In genomic region chr13:40788540-40789274, GRCh38 we compare ENCODE assay signal across 7 cellular contexts. TPM values are rescaled to one million over a fixed set of nuclear protein-coding genes. Genes with fewer than 3 reads are reported as not detected.
DNase-seq lines count a peak whose midpoint lies in the region; ATAC-seq and TF ChIP-seq lines count a peak whose summit lies in the region.
"Not testable (repeated sequence)": the region's sequence is repeated elsewhere in the genome, so short reads cannot be mapped to it uniquely, and the experiment has no call there.

No MANE protein-coding gene starts in this region.

- H3K9me2 ChIP-seq in GM23248 (ENCODE audit: insufficient read depth) = not testable (repeated sequence)

- intact Hi-C loops in left ventricle myocardium inferior (cut with micrococcal nuclease) = not testable (repeated sequence)

- peaks cover 13% of the 10 kb centered on the region for H3K79me2 ChIP-seq in GM23248 (ENCODE audit: insufficient read depth)

- not testable (repeated sequence) for DNase-seq in GM23248; NT2/D1 (ENCODE audit: low read depth, low spot score); activated CD8-positive, alpha-beta memory T cell treated with anti-CD3 and anti-CD28 coated beads, Interleukin-2, amount 10 ng/mL, durations not matched to agents 7 days and 5 days; choroid plexus epithelial cell (ENCODE audit: low read depth); left ventricle myocardium inferior

- 61% methylated on average over 18 of the region's 18 CpGs for WGBS in GM23248 (ENCODE audit: low coverage in 1 of 2, low lambda C conversion rate in 2 of 2, missing lambda C conversion rate in 2 of 2), 2 experiments

- peak overlapping the region; percentile 83 for H3K4me2 ChIP-seq in GM23248 (ENCODE audit: unreplicated experiment)

- H3F3A ChIP-seq in GM23248 (ENCODE audit: insufficient read depth) = peaks cover 27% of the 10 kb centered on the region

- peaks cover 50% of the 10 kb centered on the region for H3K4me1 Mint-ChIP-seq in activated CD8-positive, alpha-beta memory T cell treated with anti-CD3 and anti-CD28 coated beads, Interleukin-2, amount 10 ng/mL, durations not matched to agents 7 days and 5 days

- CTCF ChIA-PET in activated CD8-positive, alpha-beta memory T cell treated with anti-CD3 and anti-CD28 coated beads, Interleukin-2, amount 10 ng/mL, durations not matched to agents 7 days and 5 days (lab: Charles Lee) = interaction anchor here (0.9 to 4.3 kb wide), 7 partner anchors 9 to 272 kb away, joined by 3 to 44 read pairs (median 3); partner anchors contain the start of genes MRPS31 and WBP4

- H3K27ac Mint-ChIP-seq in activated CD8-positive, alpha-beta memory T cell treated with anti-CD3 and anti-CD28 coated beads, Interleukin-2, amount 10 ng/mL, durations not matched to agents 7 days and 5 days = peak overlapping the region; percentile 67

- H3K36me3 ChIP-seq in GM23248 (ENCODE audit: low read depth); NT2/D1 (ENCODE audit: insufficient read depth, insufficient read length, low read length); left ventricle myocardium inferior; mucosa of rectum (ENCODE audit: control insufficient read depth in 2 of 2, insufficient read depth in 2 of 2, low read length in 2 of 2); skeletal muscle tissue (ENCODE audit: control insufficient read depth in 3 of 3, insufficient read depth in 3 of 3, low read length in 3 of 3): not testable (repeated sequence)

- not testable (repeated sequence) for H3K27me3 ChIP-seq in GM23248 (replicated peaks; ENCODE audit: insufficient read depth); NT2/D1 (ENCODE audit: insufficient read depth, insufficient read length); left ventricle myocardium inferior (ENCODE audit: low read depth); mucosa of rectum (ENCODE audit: control insufficient read depth in 2 of 2, insufficient read depth in 2 of 2, low read length in 2 of 2); skeletal muscle tissue (ENCODE audit: control insufficient read depth in 3 of 3, insufficient read depth in 3 of 3, low read length in 3 of 3)

- ATAC-seq in activated CD8-positive, alpha-beta memory T cell treated with anti-CD3 and anti-CD28 coated beads, Interleukin-2, amount 10 ng/mL, durations not matched to agents 7 days and 5 days = not testable (repeated sequence)

- H3K27me3 Mint-ChIP-seq in activated CD8-positive, alpha-beta memory T cell treated with anti-CD3 and anti-CD28 coated beads, Interleukin-2, amount 10 ng/mL, durations not matched to agents 7 days and 5 days = not testable (repeated sequence)

- H3K9ac ChIP-seq in GM23248 = peak overlapping the region; percentile 86
- peak overlapping the region; percentile 85 for H3K9ac ChIP-seq in NT2/D1 (ENCODE audit: insufficient read length, low read depth)
- peak overlapping the region; percentile 84 to 88 for H3K9ac ChIP-seq in mucosa of rectum (ENCODE audit: low read depth in 1 of 2, low read length in 2 of 2)
- peak overlapping the region; percentile 71 to 87 (median 76) for H3K9ac ChIP-seq in skeletal muscle tissue (ENCODE audit: low read depth in 1 of 3, low read length in 3 of 3)

- H3K4me3 ChIP-seq in GM23248 (peak overlapping the region; percentile 83), NT2/D1 (ENCODE audit: insufficient read length, low read depth) (peak overlapping the region; percentile 51), choroid plexus epithelial cell (ENCODE audit: low read depth, low read length) (peak overlapping the region; percentile 70), left ventricle myocardium inferior (peak overlapping the region; percentile 75), mucosa of rectum (ENCODE audit: low read length in 2 of 2) (peak overlapping the region; percentile 75 to 79), skeletal muscle tissue (ENCODE audit: low read length in 3 of 3) (peak overlapping the region; percentile 66 to 86 (median 78))

- peak overlapping the region; percentile 73 for H3K4me3 Mint-ChIP-seq in activated CD8-positive, alpha-beta memory T cell treated with anti-CD3 and anti-CD28 coated beads, Interleukin-2, amount 10 ng/mL, durations not matched to agents 7 days and 5 days

- H3K9me3 Mint-ChIP-seq in activated CD8-positive, alpha-beta memory T cell treated with anti-CD3 and anti-CD28 coated beads, Interleukin-2, amount 10 ng/mL, durations not matched to agents 7 days and 5 days (ENCODE audit: low read depth) = not testable (repeated sequence)

- not testable (repeated sequence) for TF ChIP-seq CTCF in choroid plexus epithelial cell (conservative IDR thresholded peaks at IDR 0.05; ENCODE audit: low read depth, low read length); left ventricle myocardium inferior (IDR thresholded peaks at IDR 0.05; ENCODE audit: borderline replicate concordance)

- in situ Hi-C loops in GM23248 (cut with MboI) = not testable (repeated sequence)

- H3K27ac ChIP-seq in GM23248 (peak overlapping the region; percentile 72), left ventricle myocardium inferior (replicated peaks) (peak overlapping the region; percentile 92), mucosa of rectum (ENCODE audit: low read depth in 2 of 2, low read length in 2 of 2) (peak overlapping the region; percentile 82 to 86)
- H3K27ac ChIP-seq in skeletal muscle tissue (ENCODE audit: low read depth, low read length) = not testable (repeated sequence)

- H4K20me1 ChIP-seq in GM23248 (ENCODE audit: insufficient read depth) = not testable (repeated sequence)

- peak overlapping the region; percentile 92 for H2AFZ ChIP-seq in GM23248

- H3K9me3 ChIP-seq in GM23248 (ENCODE audit: low read depth); NT2/D1 (ENCODE audit: insufficient read depth, low read length); left ventricle myocardium inferior (replicated peaks); mucosa of rectum (ENCODE audit: control insufficient read depth in 2 of 2, low read length in 2 of 2); skeletal muscle tissue (ENCODE audit: control insufficient read depth in 3 of 3, low read length in 3 of 3): not testable (repeated sequence)

- H3K4me1 ChIP-seq in GM23248 (ENCODE audit: insufficient read depth) = peaks cover 17% of the 10 kb centered on the region
- H3K4me1 ChIP-seq in NT2/D1 (ENCODE audit: insufficient read depth, insufficient read length); mucosa of rectum (ENCODE audit: control insufficient read depth in 2 of 2, insufficient read depth in 2 of 2, low read length in 2 of 2); skeletal muscle tissue (ENCODE audit: control insufficient read depth in 3 of 3, insufficient read depth in 3 of 3, low read length in 3 of 3): not testable (repeated sequence)
- H3K4me1 ChIP-seq in left ventricle myocardium inferior = peaks cover 23% of the 10 kb centered on the region

- H3K36me3 Mint-ChIP-seq in activated CD8-positive, alpha-beta memory T cell treated with anti-CD3 and anti-CD28 coated beads, Interleukin-2, amount 10 ng/mL, durations not matched to agents 7 days and 5 days = not testable (repeated sequence)

RNA-seq across cellular contexts. Expression of gene SLC25A15, which starts 0.7 kb away (rescaled TPM):
- 24.4 and 29.1 TPM in 2 replicates for total RNA-seq in GM23248 (2014; rRNA removed; shearing (Covaris generic))
- polyA plus RNA-seq in GM23248 (2016; fragmentation: Nextera tagmentation; extraction: Ambion mirVana) = 12.6 and 12.7 TPM in 2 replicates
- 10 to 100 TPM; 11.2 to 14.5 TPM for total RNA-seq in activated CD8-positive, alpha-beta memory T cell treated with anti-CD3 and anti-CD28 coated beads, Interleukin-2, amount 10 ng/mL, durations not matched to agents 7 days and 5 days
- total RNA-seq in left ventricle myocardium inferior (5.4 TPM), skeletal muscle tissue (14.6 TPM)

RNA-seq across cellular contexts. Expression of gene MRPS31, which starts 17.7 kb away (rescaled TPM):
- 2.9 and 9.8 TPM in 2 replicates for total RNA-seq in GM23248 (2014; rRNA removed; shearing (Covaris generic))
- 14.7 and 16.6 TPM in 2 replicates for polyA plus RNA-seq in GM23248 (2016; fragmentation: Nextera tagmentation; extraction: Ambion mirVana)
- 10 to 100 TPM; 35.0 to 37.1 TPM for total RNA-seq in activated CD8-positive, alpha-beta memory T cell treated with anti-CD3 and anti-CD28 coated beads, Interleukin-2, amount 10 ng/mL, durations not matched to agents 7 days and 5 days
- 32.2 TPM for total RNA-seq in left ventricle myocardium inferior
- 22.4 TPM for total RNA-seq in skeletal muscle tissue
